Comparison of ENCODE assay signal across 8 cellular contexts in the genomic region with DNA sequence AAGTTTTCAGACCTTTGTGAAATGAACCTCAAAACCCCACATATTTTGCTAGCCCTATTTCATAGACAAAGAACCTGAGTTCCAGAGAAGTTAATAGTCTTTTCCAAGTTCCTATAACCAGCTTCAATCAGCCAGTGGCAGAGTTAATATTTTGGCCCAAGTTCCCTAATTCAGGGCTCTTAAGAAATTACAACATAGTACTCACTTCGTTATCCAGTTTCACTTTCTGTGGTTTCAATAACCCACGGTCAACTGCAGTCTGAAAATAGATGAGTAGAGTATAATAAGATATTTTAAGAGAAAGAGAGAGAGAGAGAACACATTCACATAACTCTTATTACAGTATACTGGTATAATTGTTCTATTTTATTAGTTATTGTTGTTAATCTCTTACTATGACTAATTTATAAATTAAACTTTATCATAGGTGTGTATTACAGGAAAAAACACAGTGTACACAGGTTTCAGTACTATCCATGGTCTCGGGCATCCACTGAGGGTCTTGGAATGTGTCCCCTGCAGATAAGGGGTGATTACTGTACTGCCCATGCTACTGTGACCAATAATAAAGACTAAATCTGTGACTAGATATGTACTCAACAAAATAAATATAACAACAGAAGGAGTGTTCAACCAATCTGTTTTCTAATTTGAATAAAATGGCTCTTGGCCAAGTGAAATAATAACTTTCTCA. TPM values are rescaled to one million over a fixed set of nuclear protein-coding genes. Genes with fewer than 3 reads are reported as not detected.
DNase-seq lines count a peak whose midpoint lies in the region; ATAC-seq, FAIRE-seq and TF ChIP-seq lines count a peak whose summit lies in the region.

No MANE protein-coding gene starts in this region.

- 43 to 44% methylated on average over 3 of the region's 3 CpGs for WGBS in body of pancreas, 2 donors
- 45 to 52% methylated on average over 3 of the region's 3 CpGs for WGBS in pancreas, 2 donors
- WGBS in transverse colon (ENCODE audit: low coverage in 1 of 2), 2 donors = 27% methylated on average over 3 of the region's 3 CpGs

- in situ Hi-C loops in transverse colon (cut with MboI; ENCODE audit: low pct_ligation_motif_present in 1 of 4, low pct_unique_long_range_greater_than_20kb in 1 of 4, low sequenced_read_pairs in 3 of 4) = no loop called here

- H3K36me3 ChIP-seq in DND-41 (ENCODE audit: insufficient read depth, low read length) (no peaks in the 10 kb centered on the region), body of pancreas (replicated peaks in 1 of 2; ENCODE audit: insufficient read depth in 1 of 2, low read depth in 2 of 2) (no peaks in the 10 kb centered on the region), pancreas (no peaks in the 10 kb centered on the region), transverse colon (no peaks in the 10 kb centered on the region)

- H3K4me1 Mint-ChIP-seq in IgD-negative memory B cell = peaks cover 14 to 33% (median 17%) of the 10 kb centered on the region in 3 donors

- no peak for DNase-seq in DND-41
- peak in 1 of 4 donors; percentile 2 for DNase-seq in body of pancreas
- no peak for DNase-seq in pancreas
- DNase-seq in occipital lobe (lab: John Stamatoyannopoulos, UW) = no peak
- DNase-seq in transverse colon = no peak
- no peak for DNase-seq in NCI-H2081 treated with DMSO at 0.1 percent for 48 hours (lab: John Stamatoyannopoulos, UW)

- H3K36me3 Mint-ChIP-seq in IgD-negative memory B cell = no peaks in the 10 kb centered on the region

- H3K4me3 ChIP-seq in DND-41 (ENCODE audit: low read depth in 1 of 2, low read length in 2 of 2) (no peak overlapping the region), body of pancreas (no peak overlapping the region), pancreas (no peak overlapping the region), transverse colon (peak overlapping the region in 1 of 4 donors; percentile 2)

- no peaks in the 10 kb centered on the region for H3K79me2 ChIP-seq in DND-41 (ENCODE audit: insufficient read depth, low read length)

- H3K9ac ChIP-seq in DND-41 (ENCODE audit: low read depth, low read length) = no peak overlapping the region

- H3K9me3 ChIP-seq in DND-41 (ENCODE audit: insufficient read depth, low read length, severe bottlenecking) (no peaks in the 10 kb centered on the region), body of pancreas (no peaks in the 10 kb centered on the region), pancreas (no peaks in the 10 kb centered on the region), transverse colon (no peaks in the 10 kb centered on the region)

- H3K27ac ChIP-seq in DND-41 (ENCODE audit: low read length) (no peak overlapping the region), body of pancreas (peak overlapping the region in 1 of 4 donors; percentile 14), pancreas (no peak overlapping the region), transverse colon (no peak overlapping the region)

- peaks cover 0 to under 1% (median 0%) of the 10 kb centered on the region in 3 donors for H3K9me3 Mint-ChIP-seq in IgD-negative memory B cell

- H3K4me2 ChIP-seq in DND-41 (ENCODE audit: insufficient read depth, low read length) = peak overlapping the region; percentile 29; the same call in 1 of the 2 replicates

- H4K20me1 ChIP-seq in DND-41 (ENCODE audit: insufficient read depth, low read length) = no peaks in the 10 kb centered on the region

- H3K27me3 ChIP-seq in DND-41 (ENCODE audit: insufficient read depth, low read length, poor library complexity) (peaks cover 5% of the 10 kb centered on the region), body of pancreas (no peaks in the 10 kb centered on the region), pancreas (no peaks in the 10 kb centered on the region), transverse colon (no peaks in the 10 kb centered on the region)

- ATAC-seq in DND-41 (ENCODE audit: insufficient read depth, low read depth) (peak; percentile 69; the same call in 2 of the 3 replicates), GM21447 (IDR thresholded peaks at IDR 0.05; ENCODE audit: unreplicated experiment) (peak; percentile 84), body of pancreas (peak; percentile 33), pancreas (peak in 3 of 4 donors; percentile 50 to 72 (median 67))

- TF ChIP-seq CTCF in DND-41 (IDR thresholded peaks at IDR 0.05; ENCODE audit: borderline replicate concordance, extremely low read depth, low read length, poor library complexity, severe bottlenecking) (no peak), body of pancreas (IDR thresholded peaks at IDR 0.05) (no peak), pancreas (IDR thresholded peaks at IDR 0.05) (no peak), transverse colon (IDR thresholded peaks at IDR 0.05) (no peak)

- TF ChIP-seq EP300 in transverse colon (IDR thresholded peaks at IDR 0.05; ENCODE audit: low read depth) = no peak

- no peak overlapping the region for H3K27ac Mint-ChIP-seq in IgD-negative memory B cell

- peak overlapping the region in 3 of 4 donors; percentile 46 to 79 (median 51) for H3K4me3 Mint-ChIP-seq in IgD-negative memory B cell

- peak; percentile 93 for FAIRE-seq in pancreas (lab: Jason Lieb, UNC)

- peak overlapping the region; percentile 36; the same call in 1 of the 2 replicates for H2AFZ ChIP-seq in DND-41 (ENCODE audit: low read depth, low read length)

- H3K27me3 Mint-ChIP-seq in IgD-negative memory B cell = no peaks in the 10 kb centered on the region

- intact Hi-C loops in body of pancreas (cut with DNase I) (no loop called here), pancreas (cut with DNase I) (no loop called here), transverse colon (cut with DNase I; ENCODE audit: low total_unique reads) (no loop called here)

- H3K4me1 ChIP-seq in DND-41 (ENCODE audit: insufficient read depth, low read length) = no peaks in the 10 kb centered on the region; the same call in 1 of the 2 replicates
- peaks cover 5% of the 10 kb centered on the region for H3K4me1 ChIP-seq in body of pancreas
- H3K4me1 ChIP-seq in pancreas = peaks cover 0 to 3% (median 0%) of the 10 kb centered on the region in 3 donors
- H3K4me1 ChIP-seq in transverse colon = peaks cover 0 to 7% (median 2%) of the 10 kb centered on the region in 4 donors

- TF ChIP-seq POLR2A in body of pancreas (IDR thresholded peaks at IDR 0.05) (no peak), transverse colon (IDR thresholded peaks at IDR 0.05) (no peak)

RNA-seq across cellular contexts. Expression of a gene that starts 9.3 kb away (rescaled TPM):
- polyA plus RNA-seq in IgD-negative memory B cell = 0.94 TPM
- 1 to 10 TPM in 1 of 2 donors, under 1 TPM in 1; 0.33 to 1.0 TPM for total RNA-seq in body of pancreas
- under 1 TPM in 4 of 6 donors, not detected in 2; 0.19 to 0.56 (median 0.40) TPM for total RNA-seq in pancreas
- 1 to 10 TPM in 1 of 2 donors, under 1 TPM in 1; 0.34 to 1.2 TPM for polyA plus RNA-seq in pancreas
- total RNA-seq in occipital lobe = 0.31 TPM
- 1 to 10 TPM in 3 of 4 donors, not detected in 1; 2.9 to 7.1 (median 5.9) TPM for total RNA-seq in transverse colon

RNA-seq across cellular contexts. Expression of a gene that starts 30.9 kb away (rescaled TPM):
- polyA plus RNA-seq in IgD-negative memory B cell (0.46 TPM), pancreas (under 1 TPM in 1 of 2 donors, not detected in 1; 0.05 TPM)
- total RNA-seq in body of pancreas (not detected), pancreas (under 1 TPM in 1 of 6 donors, not detected in 5; 0.23 TPM), occipital lobe (not detected), transverse colon (not detected)

Comparison
In these comparisons a context has a peak if more than half of its experiments do, and no peak if none do; other contexts are left out.
1. ATAC-seq: peak in every context shown above with its lines; median percentile 84 in GM21447; 69 in DND-41; 67 in pancreas; 33 in body of pancreas.